1 cellular context compared by ENCODE assay signal in the genomic region with DNA sequence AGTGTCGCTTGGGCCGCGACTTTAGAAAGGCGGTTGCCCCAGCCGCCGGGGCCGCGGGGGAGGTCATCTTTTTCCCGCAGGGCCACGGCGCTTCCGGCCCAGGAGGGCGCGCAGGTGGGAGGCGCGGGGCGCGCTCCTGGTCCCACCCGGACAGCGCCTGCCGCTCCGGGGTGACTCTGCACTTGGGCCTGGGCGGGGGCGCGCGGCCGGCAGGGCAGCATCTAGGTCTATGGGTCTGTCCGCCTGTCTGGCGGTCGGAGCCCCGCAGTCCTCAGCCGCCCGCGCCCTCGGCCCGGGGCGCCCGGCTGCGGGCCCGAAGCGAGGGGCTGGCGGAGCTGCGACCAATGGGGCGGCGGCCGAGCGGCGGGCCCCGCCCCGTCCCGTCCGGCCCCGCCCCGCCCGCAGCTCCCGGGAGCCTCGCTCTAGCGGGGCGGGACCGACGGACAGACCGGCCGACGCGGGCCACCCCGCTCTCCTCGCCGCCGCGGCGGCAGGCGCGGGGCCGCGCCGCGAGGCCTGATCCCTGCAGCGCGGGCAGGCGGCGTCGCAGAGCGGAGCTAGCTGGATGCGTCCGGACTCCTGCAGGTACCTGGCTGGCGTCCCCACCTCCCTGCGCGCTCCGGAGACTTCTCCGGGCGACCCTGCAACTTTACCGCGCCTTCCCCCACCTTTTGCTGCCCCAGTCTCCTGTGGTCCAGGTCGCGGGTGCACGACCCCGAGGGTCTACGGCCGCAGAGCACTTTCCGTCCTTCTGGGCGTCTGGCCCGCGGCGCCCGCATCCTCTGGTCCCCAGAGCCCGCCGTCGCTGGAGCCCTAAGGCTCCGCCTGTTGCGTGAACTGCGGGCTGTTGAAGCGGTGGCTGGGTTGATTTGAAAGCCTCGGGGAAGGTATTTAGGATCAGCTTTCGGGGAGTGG.
TF ChIP-seq lines count a peak whose summit lies in the region.

A gene with protein sequence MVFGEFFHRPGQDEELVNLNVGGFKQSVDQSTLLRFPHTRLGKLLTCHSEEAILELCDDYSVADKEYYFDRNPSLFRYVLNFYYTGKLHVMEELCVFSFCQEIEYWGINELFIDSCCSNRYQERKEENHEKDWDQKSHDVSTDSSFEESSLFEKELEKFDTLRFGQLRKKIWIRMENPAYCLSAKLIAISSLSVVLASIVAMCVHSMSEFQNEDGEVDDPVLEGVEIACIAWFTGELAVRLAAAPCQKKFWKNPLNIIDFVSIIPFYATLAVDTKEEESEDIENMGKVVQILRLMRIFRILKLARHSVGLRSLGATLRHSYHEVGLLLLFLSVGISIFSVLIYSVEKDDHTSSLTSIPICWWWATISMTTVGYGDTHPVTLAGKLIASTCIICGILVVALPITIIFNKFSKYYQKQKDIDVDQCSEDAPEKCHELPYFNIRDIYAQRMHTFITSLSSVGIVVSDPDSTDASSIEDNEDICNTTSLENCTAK (plus strand): TSS at position 446 of the 915 bp plus-strand sequence. CDS start 52,342 bp downstream, outside the sequence.

TF ChIP-seq in K562, 482 proteins besides CTCF, POLR2A, EP300 and RAD21 (continued from another document):
- TF ChIP-seq, protein P1, sequence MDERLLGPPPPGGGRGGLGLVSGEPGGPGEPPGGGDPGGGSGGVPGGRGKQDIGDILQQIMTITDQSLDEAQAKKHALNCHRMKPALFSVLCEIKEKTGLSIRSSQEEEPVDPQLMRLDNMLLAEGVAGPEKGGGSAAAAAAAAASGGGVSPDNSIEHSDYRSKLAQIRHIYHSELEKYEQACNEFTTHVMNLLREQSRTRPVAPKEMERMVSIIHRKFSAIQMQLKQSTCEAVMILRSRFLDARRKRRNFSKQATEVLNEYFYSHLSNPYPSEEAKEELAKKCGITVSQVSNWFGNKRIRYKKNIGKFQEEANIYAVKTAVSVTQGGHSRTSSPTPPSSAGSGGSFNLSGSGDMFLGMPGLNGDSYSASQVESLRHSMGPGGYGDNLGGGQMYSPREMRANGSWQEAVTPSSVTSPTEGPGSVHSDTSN (CRISPR knock-in tag; IDR thresholded peaks at IDR 0.05; ENCODE audit: low read depth) = no peak
- TF ChIP-seq, protein P1 (tag; conservative IDR thresholded peaks at IDR 0.05; ENCODE audit: low read depth) = no peak
- TF ChIP-seq, protein P2, sequence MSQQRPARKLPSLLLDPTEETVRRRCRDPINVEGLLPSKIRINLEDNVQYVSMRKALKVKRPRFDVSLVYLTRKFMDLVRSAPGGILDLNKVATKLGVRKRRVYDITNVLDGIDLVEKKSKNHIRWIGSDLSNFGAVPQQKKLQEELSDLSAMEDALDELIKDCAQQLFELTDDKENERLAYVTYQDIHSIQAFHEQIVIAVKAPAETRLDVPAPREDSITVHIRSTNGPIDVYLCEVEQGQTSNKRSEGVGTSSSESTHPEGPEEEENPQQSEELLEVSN (IDR thresholded peaks at IDR 0.05; ENCODE audit: borderline replicate concordance in 1 of 2, extremely low read depth in 1 of 2, insufficient read depth in 1 of 2, insufficient read length in 1 of 2, low read depth in 1 of 2, low read length in 1 of 2, poor library complexity in 1 of 2, severe bottlenecking in 1 of 2) = peak in 1 of 2 experiments; percentile 77
- TF ChIP-seq GATAD2B (IDR thresholded peaks at IDR 0.05; ENCODE audit: borderline replicate concordance) (0 out of 2 replicates have a peak, but pooled peaks have one; percentile 54), CXXC5 (CRISPR knock-in tag; IDR thresholded peaks at IDR 0.05) (peak; percentile 20), POLR2G (IDR thresholded peaks at IDR 0.05; ENCODE audit: low read depth, low read length) (peak; percentile 59), HNRNPH1 (optimal IDR thresholded peaks at IDR 0.05; ENCODE audit: low read depth, low read length) (no peak)
- TF ChIP-seq, protein P3, sequence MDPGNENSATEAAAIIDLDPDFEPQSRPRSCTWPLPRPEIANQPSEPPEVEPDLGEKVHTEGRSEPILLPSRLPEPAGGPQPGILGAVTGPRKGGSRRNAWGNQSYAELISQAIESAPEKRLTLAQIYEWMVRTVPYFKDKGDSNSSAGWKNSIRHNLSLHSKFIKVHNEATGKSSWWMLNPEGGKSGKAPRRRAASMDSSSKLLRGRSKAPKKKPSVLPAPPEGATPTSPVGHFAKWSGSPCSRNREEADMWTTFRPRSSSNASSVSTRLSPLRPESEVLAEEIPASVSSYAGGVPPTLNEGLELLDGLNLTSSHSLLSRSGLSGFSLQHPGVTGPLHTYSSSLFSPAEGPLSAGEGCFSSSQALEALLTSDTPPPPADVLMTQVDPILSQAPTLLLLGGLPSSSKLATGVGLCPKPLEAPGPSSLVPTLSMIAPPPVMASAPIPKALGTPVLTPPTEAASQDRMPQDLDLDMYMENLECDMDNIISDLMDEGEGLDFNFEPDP (CRISPR knock-in tag; IDR thresholded peaks at IDR 0.05) = no peak
